Comparison of ENCODE assay signal across 8 cellular contexts in the genomic region with DNA sequence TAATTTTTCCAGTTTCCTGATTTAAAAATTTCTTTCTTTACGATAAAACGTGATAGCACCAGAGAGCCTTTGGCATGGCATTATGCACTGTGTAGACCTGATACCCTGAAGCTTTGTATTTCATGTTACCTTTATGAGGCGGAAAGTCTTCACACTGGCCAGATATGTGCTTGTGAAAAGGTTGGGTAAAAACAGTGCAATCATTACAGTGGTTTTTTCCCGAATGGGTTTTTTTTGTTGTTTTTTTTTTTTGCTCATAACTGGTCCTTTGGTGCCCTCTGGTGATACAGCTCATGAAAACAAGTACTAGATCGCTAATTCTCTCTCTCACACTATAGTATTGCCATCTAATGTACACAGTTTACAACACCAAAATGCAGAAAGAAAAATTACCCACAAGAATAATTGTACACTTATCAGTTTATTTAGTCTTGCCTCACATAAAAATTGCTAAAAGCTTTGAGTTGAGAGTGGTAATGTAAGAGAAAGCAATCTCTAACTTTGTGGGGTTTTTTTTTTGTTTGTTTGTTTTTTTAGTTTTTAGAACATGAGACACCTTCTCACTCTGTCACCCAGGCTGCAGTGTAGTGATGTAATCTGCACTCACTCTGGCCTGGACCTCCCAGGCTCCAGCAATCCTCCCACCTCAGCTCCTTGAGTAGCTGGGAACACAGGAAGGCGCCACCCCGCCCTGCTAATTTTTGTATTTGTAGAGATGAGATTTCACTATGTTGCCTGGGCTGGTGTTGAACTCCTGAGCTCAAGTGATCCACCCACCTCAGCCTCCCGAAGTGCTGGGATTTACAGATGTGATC. TPM values are rescaled to one million over a fixed set of nuclear protein-coding genes. Genes with fewer than 3 reads are reported as not detected.
DNase-seq lines count a peak whose midpoint lies in the region; ATAC-seq and TF ChIP-seq lines count a peak whose summit lies in the region.

No MANE protein-coding gene starts in this region.

- H3K36me3 Mint-ChIP-seq in type B pancreatic cell, result peaks cover 5% of the 10 kb centered on the region

- H3K9ac ChIP-seq in HCT116 (ENCODE audit: low read length) (no peak overlapping the region), mammary epithelial cell (ENCODE audit: insufficient read depth, low read length) (no peak overlapping the region)

- POLR2A ChIA-PET in HCT116 (lab: Charles Lee), result no interaction called here

- in situ Hi-C loops in mammary epithelial cell (cut with MboI; ENCODE audit: low sequenced_read_pairs in 2 of 2), result loop anchor here (10.0 to 25.0 kb wide), 2 partner anchors 186 to 404 kb away; no protein-coding TSS in a partner anchor

- no peaks in the 10 kb centered on the region for H3K4me1 ChIP-seq in HCT116 (ENCODE audit: control insufficient read depth in 1 of 2, insufficient read depth in 2 of 2, low read length in 2 of 2)
- no peaks in the 10 kb centered on the region for H3K4me1 ChIP-seq in mammary epithelial cell (ENCODE audit: insufficient read depth, low read length)

- 53% methylated on average over 8 of the region's 8 CpGs for WGBS in mammary epithelial cell (ENCODE audit: low coverage, missing lambda C conversion rate)

- H3K4me1 Mint-ChIP-seq in type B pancreatic cell (ENCODE audit: unreplicated experiment), result peaks cover 5% of the 10 kb centered on the region

- H3K79me2 ChIP-seq in HCT116 (ENCODE audit: insufficient read depth, low read length) (no peaks in the 10 kb centered on the region), mammary epithelial cell (ENCODE audit: insufficient read depth, low read length) (no peaks in the 10 kb centered on the region)

- H3K9me3 ChIP-seq in HCT116 (ENCODE audit: control insufficient read depth in 1 of 2, insufficient read depth in 1 of 2, low read depth in 1 of 2, low read length in 2 of 2), result peaks cover 0 to 6% of the 10 kb centered on the region in 2 experiments; a peak in 2 of 4 replicates
- H3K9me3 ChIP-seq in mammary epithelial cell (replicated peaks; ENCODE audit: insufficient read depth, low read length), result peaks cover 13% of the 10 kb centered on the region

- H3K9me3 Mint-ChIP-seq in type B pancreatic cell, result peaks cover 4% of the 10 kb centered on the region

- ATAC-seq in HCT116, result peak; percentile 57; the same call in 1 of the 2 replicates

- TF ChIP-seq CTCF in HCT116 (IDR thresholded peaks at IDR 0.05 in 2 of 3, conservative IDR thresholded peaks at IDR 0.05 in 1 of 3; ENCODE audit: borderline replicate concordance in 1 of 3, insufficient read depth in 1 of 3, low read depth in 2 of 3, low read length in 2 of 3) (peak; percentile 44 to 71 (median 66)), mammary epithelial cell (conservative IDR thresholded peaks at IDR 0.05 in 1 of 2, IDR thresholded peaks at IDR 0.05 in 1 of 2; ENCODE audit: extremely low read depth in 1 of 2, insufficient read depth in 1 of 2, low read depth in 1 of 2, low read length in 2 of 2) (peak; percentile 32 to 55), type B pancreatic cell (conservative IDR thresholded peaks at IDR 0.05) (peak; percentile 78)

- H3K27me3 ChIP-seq in HCT116 (ENCODE audit: insufficient read depth, low read length) (no peaks in the 10 kb centered on the region), mammary epithelial cell (ENCODE audit: insufficient read depth, low read length) (no peaks in the 10 kb centered on the region)

- no peak for TF ChIP-seq POLR2A in HCT116 (IDR thresholded peaks at IDR 0.05; ENCODE audit: borderline replicate concordance, extremely low read depth, insufficient read depth, insufficient read length)

- H3K9me2 ChIP-seq in HCT116 (ENCODE audit: insufficient read depth), result no peaks in the 10 kb centered on the region

- RAD21 ChIA-PET in HCT116 (lab: Charles Lee; ENCODE audit: low non-redundant PET in 1 of 2, low total read pairs in 2 of 2, uncharacterized antibody in 2 of 2, unreplicated experiment in 2 of 2), result interaction anchor here (0.6 to 1.2 kb wide), 3 partner anchors 191 to 442 kb away, joined by 3 to 4 read pairs (median 3); no protein-coding TSS in a partner anchor

- no peaks in the 10 kb centered on the region for H3K27me3 Mint-ChIP-seq in type B pancreatic cell

- CTCF ChIA-PET in HCT116 (lab: Charles Lee) (interaction anchor here (0.5 to 3.5 kb wide), 9 partner anchors 16 to 624 kb away, joined by 3 to 34 read pairs (median 4); no protein-coding TSS in a partner anchor), mammary epithelial cell (lab: Charles Lee; ENCODE audit: low non-redundant PET) (interaction anchor here (0.6 kb wide), 1 partner anchor 369 kb away, joined by 4 read pairs; no protein-coding TSS in a partner anchor)

- H3K27ac Mint-ChIP-seq in type B pancreatic cell, result no peak overlapping the region

- H3K4me3 ChIP-seq in HCT116 (replicated peaks in 1 of 2; ENCODE audit: low read depth in 1 of 2, low read length in 2 of 2) (no peak overlapping the region), mammary epithelial cell (replicated peaks in 1 of 3; ENCODE audit: insufficient read depth in 1 of 3, low read depth in 2 of 3, low read length in 3 of 3) (no peak overlapping the region)

- H4K20me1 ChIP-seq in HCT116 (ENCODE audit: insufficient read depth) (no peaks in the 10 kb centered on the region), mammary epithelial cell (ENCODE audit: insufficient read depth, low read length) (no peaks in the 10 kb centered on the region)

- dilution Hi-C loops in mammary epithelial cell (cut with HindIII; ENCODE audit: low sequenced_read_pairs), result no loop called here

- peak; percentile 37 for DNase-seq in NOMO-1 treated with DMSO at 0.1 percent for 48 hours (lab: John Stamatoyannopoulos, UW; ENCODE audit: unreplicated experiment)
- no peak for DNase-seq in NOMO-1 treated with dmso at 0.1 percent for 144 hours (lab: John Stamatoyannopoulos, UW; ENCODE audit: unreplicated experiment)
- DNase-seq in HCT116 (ENCODE audit: low read depth, low spot score), result no peak
- peak; percentile 13 for DNase-seq in NCI-H2171 (lab: John Stamatoyannopoulos, UW)
- peak; percentile 25 for DNase-seq in mammary epithelial cell
- peak; percentile 77 for DNase-seq in left kidney (ENCODE audit: low read depth, low spot score)
- no peak for DNase-seq in type B pancreatic cell (ENCODE audit: extremely low spot score, unreplicated experiment)
- DNase-seq in activated CD8-positive, alpha-beta memory T cell treated with anti-CD3 and anti-CD28 coated beads for 24 hours, result no peak

- H3K4me2 ChIP-seq in HCT116 (ENCODE audit: low read length) (no peak overlapping the region), mammary epithelial cell (ENCODE audit: insufficient read depth, low read depth, low read length) (no peak overlapping the region)

- intact Hi-C loops in HCT116 (cut with micrococcal nuclease) (loop anchor here (1.0 to 2.0 kb wide), 4 partner anchors 191 to 781 kb away; no protein-coding TSS in a partner anchor), mammary epithelial cell (cut with micrococcal nuclease) (loop anchor here (1.0 to 5.0 kb wide), 4 partner anchors 64 to 394 kb away; no protein-coding TSS in a partner anchor)

- BruUV-seq in HCT116 (replicated peaks; lab: Mats Ljungman, UMichigan) (no TSS peak), mammary epithelial cell (replicated peaks; lab: Mats Ljungman, UMichigan) (no TSS peak)

- TF ChIP-seq RAD21 in HCT116 (IDR thresholded peaks at IDR 0.05; ENCODE audit: low read depth), result peak; percentile 76

- no peaks in the 10 kb centered on the region for H3K36me3 ChIP-seq in HCT116 (ENCODE audit: control insufficient read depth in 1 of 2, insufficient read depth in 2 of 2, low read length in 2 of 2)
- H3K36me3 ChIP-seq in mammary epithelial cell (ENCODE audit: insufficient read depth, low read length), result no peaks in the 10 kb centered on the region

- H2AFZ ChIP-seq in HCT116 (ENCODE audit: low read depth, low read length, poor library complexity, severe bottlenecking) (no peak overlapping the region), mammary epithelial cell (ENCODE audit: low read depth, low read length) (no peak overlapping the region)

- H3K27ac ChIP-seq in HCT116 (ENCODE audit: low read depth, low read length) (no peak overlapping the region), mammary epithelial cell (ENCODE audit: insufficient read depth, low read depth, low read length) (no peak overlapping the region)

- no peak overlapping the region for H3K4me3 Mint-ChIP-seq in type B pancreatic cell

TF ChIP-seq in HCT116, 20 proteins besides CTCF, POLR2A, EP300 and RAD21:
- TF ChIP-seq CEBPB (IDR thresholded peaks at IDR 0.05; ENCODE audit: low read depth), result no peak
- no peak for TF ChIP-seq SIN3A (IDR thresholded peaks at IDR 0.05; ENCODE audit: low read depth)
- TF ChIP-seq EGR1 (IDR thresholded peaks at IDR 0.05; ENCODE audit: low read depth), result no peak
- no peak for TF ChIP-seq ZNF274 (IDR thresholded peaks at IDR 0.05; ENCODE audit: low read depth, low read length)
- no peak for TF ChIP-seq TCF7L2 (IDR thresholded peaks at IDR 0.05; ENCODE audit: borderline replicate concordance, extremely low read depth, insufficient read depth, insufficient read length)
- TF ChIP-seq EZH2phosphoT487 (IDR thresholded peaks at IDR 0.05; ENCODE audit: borderline replicate concordance), result no peak
- no peak for TF ChIP-seq CBX3 (IDR thresholded peaks at IDR 0.05; ENCODE audit: low read depth)

RNA-seq across cellular contexts. Expression of a gene that starts 21.3 kb away (rescaled TPM):
- 135 TPM for total RNA-seq in HCT116 (2021; ENCODE audit: unreplicated experiment)
- polyA plus RNA-seq in HCT116 (2012), result 43.5 and 74.6 TPM in 2 replicates
- total RNA-seq in mammary epithelial cell, result 100 to 1,000 TPM in 1 of 2 donors, 10 to 100 TPM in 1; 88.2 to 142 TPM
- polyA plus RNA-seq in mammary epithelial cell, result 36.0 TPM
- 18.2 TPM for polyA minus RNA-seq in mammary epithelial cell
- total RNA-seq in type B pancreatic cell (ENCODE audit: low replicate concordance), result 87.1 and 106 TPM in 2 replicates

Comparison
In these comparisons a context has a peak if more than half of its experiments do, and no peak if none do; other contexts are left out.
1. DNase-seq: peak in NOMO-1 treated with DMSO at 0.1 percent for 48 hours (single experiment), NCI-H2171 (single experiment), mammary epithelial cell (single experiment) and left kidney (single experiment); none in NOMO-1 treated with dmso at 0.1 percent for 144 hours (single experiment), HCT116 (single experiment), type B pancreatic cell (single experiment) and activated CD8-positive, alpha-beta memory T cell treated with anti-CD3 and anti-CD28 coated beads for 24 hours (single experiment).
2. Peak in every context shown above with its lines, with median percentiles within 50 percentile points of each other: CTCF ChIP-seq.